In genomic region chr15:100057281-100057680, GRCh38 we compare ENCODE assay signal across 34 cellular contexts.
"Had no signal": no experiment of that assay in that cellular context is flagged by ENCODE, and none has a peak within 500 bp of the region (broad histone marks: within the 10 kb centered on the region; RNA-seq: fewer than 3 reads in every experiment).

No MANE protein-coding gene starts in this region.

- H3K27ac ChIP-seq: adrenal gland, ascending aorta, breast epithelium, cardiac muscle cell, colonic mucosa, esophagus squamous epithelium, gastroesophageal sphincter, WERI-Rb-1 had no signal

- H3K4me1 ChIP-seq: adrenal gland, colonic mucosa had no signal

- H3K36me3 Mint-ChIP-seq: activated CD8-positive, alpha-beta memory T cell treated with anti-CD3 and anti-CD28 coated beads, Interleukin-2, amount 10 ng/mL, durations not matched to agents 7 days and 5 days; activated naive CD8-positive, alpha-beta T cell treated with anti-CD3 and anti-CD28 coated beads for 36 hours; brain had no signal

- H3K4me3 Mint-ChIP-seq: activated B cell treated with CpG ODN at 0.5 μM for 24 hours; activated CD4-positive, alpha-beta memory T cell treated with anti-CD3 and anti-CD28 coated beads for 36 hours; activated CD8-positive, alpha-beta memory T cell treated with anti-CD3 and anti-CD28 coated beads, Interleukin-2, amount 10 ng/mL, durations not matched to agents 7 days and 5 days; activated CD8-positive, alpha-beta T cell treated with anti-CD3 and anti-CD28 coated beads, Interleukin-2, amount 10 ng/mL, durations not matched to agents 7 days and 5 days; activated naive CD4-positive, alpha-beta T cell treated with anti-CD3 and anti-CD28 coated beads for 36 hours; activated naive CD4-positive, alpha-beta T cell treated with anti-CD3 and anti-CD28 coated beads, Interleukin-2, amount 50 U/mL, for 24 hours; activated naive CD8-positive, alpha-beta T cell treated with anti-CD3 and anti-CD28 coated beads, Interleukin-2, amount 50 U/mL, for 24 hours; activated T-helper 1 cell treated with anti-CD3 and anti-CD28 coated beads, Interleukin-12 subunit alpha, Interleukin-12 subunit beta, Interleukin-2, Interleukin-4 antibody, amounts not matched to agents 30 ng/mL and 10 ng/mL and 1 ng/mL, durations not matched to agents 14 hours and 24 hours and 36 hours; brain; T-helper 17 cell; T-helper 2 cell treated with Interferon-gamma antibody and Interleukin-4, amounts not matched to agents 5 μg/mL and 100 μg/mL, for 36 hours had no signal

- H3K27me3 Mint-ChIP-seq: activated B cell treated with CpG ODN at 0.5 μM for 24 hours; activated CD4-positive, alpha-beta memory T cell treated with anti-CD3 and anti-CD28 coated beads for 36 hours; activated CD8-positive, alpha-beta memory T cell treated with anti-CD3 and anti-CD28 coated beads, Interleukin-2, amount 10 ng/mL, durations not matched to agents 7 days and 5 days; activated naive CD4-positive, alpha-beta T cell treated with anti-CD3 and anti-CD28 coated beads, Interleukin-2, amount 50 U/mL, for 24 hours; activated naive CD8-positive, alpha-beta T cell treated with anti-CD3 and anti-CD28 coated beads for 36 hours; activated naive CD8-positive, alpha-beta T cell treated with anti-CD3 and anti-CD28 coated beads, Interleukin-2, amount 50 U/mL, for 24 hours; brain had no signal

- H3K9me3 ChIP-seq: adrenal gland, ascending aorta, breast epithelium, colonic mucosa, esophagus squamous epithelium, gastroesophageal sphincter had no signal

- H3K27me3 ChIP-seq: adrenal gland, ascending aorta, breast epithelium, cardiac muscle cell, colonic mucosa, esophagus squamous epithelium, gastroesophageal sphincter had no signal

- H3K36me3 ChIP-seq: adrenal gland, ascending aorta, breast epithelium, cardiac muscle cell, colonic mucosa, esophagus squamous epithelium, gastroesophageal sphincter, WERI-Rb-1 had no signal

- H3K4me1 Mint-ChIP-seq: activated B cell treated with CpG ODN at 0.5 μM for 24 hours; activated CD8-positive, alpha-beta memory T cell treated with anti-CD3 and anti-CD28 coated beads, Interleukin-2, amount 10 ng/mL, durations not matched to agents 7 days and 5 days; activated naive CD4-positive, alpha-beta T cell treated with anti-CD3 and anti-CD28 coated beads, Interleukin-2, amount 50 U/mL, for 24 hours; activated naive CD8-positive, alpha-beta T cell treated with anti-CD3 and anti-CD28 coated beads for 36 hours; activated naive CD8-positive, alpha-beta T cell treated with anti-CD3 and anti-CD28 coated beads, Interleukin-2, amount 50 U/mL, for 24 hours; T-helper 17 cell had no signal

- H3K4me3 ChIP-seq: adrenal gland, ascending aorta, breast epithelium, cardiac muscle cell, colonic mucosa, esophagus squamous epithelium, gastroesophageal sphincter had no signal

- ATAC-seq: activated CD4-positive, CD25-positive, alpha-beta regulatory T cell treated with anti-CD3 and anti-CD28 coated beads, Interleukin-2, amount 50 U/mL, for 24 hours; activated CD8-positive, alpha-beta memory T cell treated with anti-CD3 and anti-CD28 coated beads, Interleukin-2, amount 10 ng/mL, durations not matched to agents 7 days and 5 days; activated CD8-positive, alpha-beta T cell treated with anti-CD3 and anti-CD28 coated beads, Interleukin-2, amount 10 ng/mL, durations not matched to agents 7 days and 5 days; activated naive CD8-positive, alpha-beta T cell treated with anti-CD3 and anti-CD28 coated beads, Interleukin-2, amount 50 U/mL, for 24 hours; gastroesophageal sphincter; T-helper 17 cell had no signal

- H3K27ac Mint-ChIP-seq: activated B cell treated with CpG ODN at 0.5 μM for 24 hours; activated CD4-positive, alpha-beta memory T cell treated with anti-CD3 and anti-CD28 coated beads for 36 hours; activated CD8-positive, alpha-beta memory T cell treated with anti-CD3 and anti-CD28 coated beads, Interleukin-2, amount 10 ng/mL, durations not matched to agents 7 days and 5 days; activated CD8-positive, alpha-beta T cell treated with anti-CD3 and anti-CD28 coated beads, Interleukin-2, amount 10 ng/mL, durations not matched to agents 7 days and 5 days; activated naive CD4-positive, alpha-beta T cell treated with anti-CD3 and anti-CD28 coated beads for 36 hours; activated naive CD4-positive, alpha-beta T cell treated with anti-CD3 and anti-CD28 coated beads, Interleukin-2, amount 50 U/mL, for 24 hours; activated naive CD8-positive, alpha-beta T cell treated with anti-CD3 and anti-CD28 coated beads for 36 hours; activated naive CD8-positive, alpha-beta T cell treated with anti-CD3 and anti-CD28 coated beads, Interleukin-2, amount 50 U/mL, for 24 hours; activated T-helper 1 cell treated with anti-CD3 and anti-CD28 coated beads, Interleukin-12 subunit alpha, Interleukin-12 subunit beta, Interleukin-2, Interleukin-4 antibody, amounts not matched to agents 30 ng/mL and 10 ng/mL and 1 ng/mL, durations not matched to agents 14 hours and 24 hours and 36 hours; activated T-helper 2 cell treated with anti-CD3 and anti-CD28 coated beads, Interferon-gamma antibody, Interleukin-2, Interleukin-4, amounts not matched to agents 10 μg/mL and 5 μg/mL and 100 μg/mL, durations not matched to agents 14 hours and 24 hours and 36 hours; brain; T-helper 17 cell; T-helper 2 cell treated with Interferon-gamma antibody and Interleukin-4, amounts not matched to agents 5 μg/mL and 100 μg/mL, for 36 hours had no signal

- DNase-seq: activated B cell treated with CpG ODN at 0.5 μM for 24 hours; activated CD4-positive, alpha-beta memory T cell treated with anti-CD3 and anti-CD28 coated beads for 36 hours; activated CD4-positive, alpha-beta T cell treated with anti-CD3 and anti-CD28 coated beads for 48 hours; activated CD8-positive, alpha-beta memory T cell treated with anti-CD3 and anti-CD28 coated beads, Interleukin-2, amount 10 ng/mL, durations not matched to agents 7 days and 5 days; activated CD8-positive, alpha-beta memory T cell treated with anti-CD3 and anti-CD28 coated beads, Interleukin-2, amount 50 U/mL, for 4 hours; activated CD8-positive, alpha-beta T cell treated with anti-CD3 and anti-CD28 coated beads, Interleukin-2, amount 10 ng/mL, durations not matched to agents 7 days and 5 days; activated effector memory CD4-positive, alpha-beta T cell treated with anti-CD3 and anti-CD28 coated beads, Interleukin-2, amount 50 U/mL, for 16 hours; activated naive CD4-positive, alpha-beta T cell treated with anti-CD3 and anti-CD28 coated beads for 36 hours; activated naive CD8-positive, alpha-beta T cell treated with anti-CD3 and anti-CD28 coated beads for 36 hours; activated naive CD8-positive, alpha-beta T cell treated with anti-CD3 and anti-CD28 coated beads, Interleukin-2, amount 50 U/mL, for 24 hours; activated T-cell treated with anti-CD3 and anti-CD28 coated beads, Interleukin-2, amount 50 U/mL, for 1 hour; activated T-cell treated with anti-CD3 and anti-CD28 coated beads, Interleukin-2, amount 50 U/mL, for 48 hours; adrenal gland; central memory CD4-positive, alpha-beta T cell; cerebellar nuclear complex; colonic mucosa; effector CD8-positive, alpha-beta T cell; erythroblast; esophagus squamous epithelium; foreskin melanocyte; T-helper 1 cell; T-helper 17 cell; T1000; WERI-Rb-1 had no signal

- H3K9me3 Mint-ChIP-seq: activated B cell treated with CpG ODN at 0.5 μM for 24 hours; activated CD4-positive, alpha-beta memory T cell treated with anti-CD3 and anti-CD28 coated beads for 36 hours; activated naive CD4-positive, alpha-beta T cell treated with anti-CD3 and anti-CD28 coated beads for 36 hours; activated naive CD4-positive, alpha-beta T cell treated with anti-CD3 and anti-CD28 coated beads, Interleukin-2, amount 50 U/mL, for 24 hours; activated naive CD8-positive, alpha-beta T cell treated with anti-CD3 and anti-CD28 coated beads for 36 hours; activated naive CD8-positive, alpha-beta T cell treated with anti-CD3 and anti-CD28 coated beads, Interleukin-2, amount 50 U/mL, for 24 hours; activated T-helper 1 cell treated with anti-CD3 and anti-CD28 coated beads, Interleukin-12 subunit alpha, Interleukin-12 subunit beta, Interleukin-2, Interleukin-4 antibody, amounts not matched to agents 30 ng/mL and 10 ng/mL and 1 ng/mL, durations not matched to agents 14 hours and 24 hours and 36 hours; activated T-helper 2 cell treated with anti-CD3 and anti-CD28 coated beads, Interferon-gamma antibody, Interleukin-2, Interleukin-4, amounts not matched to agents 10 μg/mL and 5 μg/mL and 100 μg/mL, durations not matched to agents 14 hours and 24 hours and 36 hours; T-helper 2 cell treated with Interferon-gamma antibody and Interleukin-4, amounts not matched to agents 5 μg/mL and 100 μg/mL, for 36 hours had no signal
